In the genomic region with DNA sequence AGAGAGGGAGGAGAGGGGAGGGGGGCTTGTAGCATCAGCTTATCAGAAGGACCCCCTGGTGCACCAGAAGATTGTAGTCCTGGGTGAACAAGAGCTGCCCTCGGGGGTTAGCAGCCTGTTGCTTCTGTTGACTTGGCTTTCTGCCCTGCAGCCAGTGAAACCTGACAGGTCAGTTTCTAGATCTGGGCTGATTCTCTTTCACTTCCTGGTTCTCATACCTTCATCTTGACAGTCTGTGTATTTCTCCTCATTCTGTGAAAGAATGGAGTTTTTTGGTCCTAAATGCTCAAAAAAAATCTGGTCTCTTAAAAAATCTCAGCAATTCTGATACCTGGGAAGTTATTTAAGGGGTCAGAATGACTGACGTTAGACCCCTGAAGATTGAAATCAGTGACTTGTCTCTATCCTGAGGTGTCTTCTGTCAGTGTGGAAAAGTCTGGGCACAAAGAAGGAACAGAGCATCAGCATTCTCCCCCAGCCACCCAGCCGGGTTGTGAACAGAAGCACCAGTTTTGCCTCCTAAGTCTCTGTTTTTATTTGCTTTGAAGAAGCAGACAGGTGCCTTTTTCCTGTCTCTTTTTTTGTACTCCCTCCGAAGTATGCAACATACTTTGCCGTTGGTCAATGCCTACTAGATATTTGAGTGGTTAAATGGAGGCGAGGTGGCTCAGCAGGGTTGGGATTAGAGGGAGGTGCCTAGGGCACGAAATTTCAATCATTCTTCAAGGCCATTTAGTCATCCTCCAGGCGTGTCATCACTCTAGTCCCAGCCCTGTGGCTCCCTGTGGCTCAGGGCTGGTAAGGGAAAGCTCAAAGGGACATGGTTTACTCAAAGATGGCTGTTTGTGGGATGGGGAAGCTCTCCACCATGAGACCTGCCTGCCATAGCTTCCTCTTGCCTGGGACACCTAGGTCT, we compare ENCODE assay signal across 8 cellular contexts. TPM values are rescaled to one million over a fixed set of nuclear protein-coding genes. Genes with fewer than 3 reads are reported as not detected.
A peak's percentile ranks its signal among the peaks of the same experiment; 100 is the strongest.
DNase-seq lines count a peak whose midpoint lies in the region; ATAC-seq and TF ChIP-seq lines count a peak whose summit lies in the region.

No MANE protein-coding gene starts in this region.

- CTCF ChIA-PET in GM10248 (lab: Yijun Ruan, JAX): interaction anchor here (0.7 to 2.2 kb wide), 7 partner anchors 7 to 151 kb away, joined by 3 to 10 read pairs (median 4); no protein-coding TSS in a partner anchor

- no peaks in the 10 kb centered on the region for H3K27me3 ChIP-seq in brain microvascular endothelial cell (replicated peaks)

- ATAC-seq in GM21515 (IDR thresholded peaks at IDR 0.05; ENCODE audit: unreplicated experiment): peak; percentile 59

- H3K9ac ChIP-seq in SK-N-MC (ENCODE audit: insufficient read length): no peak overlapping the region

- in situ Hi-C loops in brain microvascular endothelial cell (cut with HindIII; ENCODE audit: low pct_ligation_motif_present, low sequenced_read_pairs): no loop called here

- peaks cover 19% of the 10 kb centered on the region for H3K4me1 ChIP-seq in mesodermal cell (ENCODE audit: control insufficient read depth, insufficient read depth, low read length, poor library complexity, severe bottlenecking)

- 56 to 68% methylated on average over 4 to 5 of the region's 8 CpGs for WGBS in mesodermal cell (ENCODE audit: insufficient coverage in 2 of 2), 2 experiments

- no peaks in the 10 kb centered on the region for H3K9me3 ChIP-seq in SK-N-MC (ENCODE audit: low read depth, low read length)
- no peaks in the 10 kb centered on the region for H3K9me3 ChIP-seq in mesodermal cell (ENCODE audit: control insufficient read depth, low read length)

- POLR2A ChIA-PET in GM10248 (lab: Yijun Ruan, JAX): no interaction called here

- TF ChIP-seq CTCF in GM10248 (IDR thresholded peaks at IDR 0.05; ENCODE audit: control extremely low read depth, extremely low read depth, low read depth, missing control alignments) (no peak), brain microvascular endothelial cell (IDR thresholded peaks at IDR 0.05; ENCODE audit: low read depth, low read length, missing control alignments) (no peak)

- H3K4me3 ChIP-seq in SK-N-MC: peak overlapping the region; percentile 25
- no peak overlapping the region for H3K4me3 ChIP-seq in mesodermal cell (ENCODE audit: extremely low read depth, insufficient read depth, low read length, poor library complexity, severe bottlenecking)
- no peak overlapping the region for H3K4me3 ChIP-seq in brain microvascular endothelial cell (ENCODE audit: low read depth, low read length)

- DNase-seq in GM10248 (ENCODE audit: extremely low spot score): peak; percentile 71
- peak; percentile 86 for DNase-seq in HT-29 (ENCODE audit: low spot score)
- no peak for DNase-seq in SK-N-MC (ENCODE audit: low read depth, low spot score)
- DNase-seq in brain microvascular endothelial cell: no peak
- DNase-seq in activated CD4-positive, alpha-beta T cell treated with anti-CD3 and anti-CD28 coated beads for 4 hours: no peak
- DNase-seq in effector CD4-positive, alpha-beta T cell: no peak

- H3K36me3 ChIP-seq in SK-N-MC (ENCODE audit: insufficient read depth, low read length) (no peaks in the 10 kb centered on the region), mesodermal cell (ENCODE audit: control insufficient read depth, insufficient read depth, low read length) (no peaks in the 10 kb centered on the region), brain microvascular endothelial cell (replicated peaks) (no peaks in the 10 kb centered on the region)

- H3K27ac ChIP-seq in SK-N-MC: peak overlapping the region; percentile 58
- peak overlapping the region; percentile 75 for H3K27ac ChIP-seq in mesodermal cell (ENCODE audit: low read depth, low read length, severe bottlenecking)
- H3K27ac ChIP-seq in brain microvascular endothelial cell: no peak overlapping the region

RNA-seq across cellular contexts. Expression of gene TTC9, which starts 24.0 kb away (rescaled TPM):
- 0.08 and 0.18 TPM in 2 replicates for total RNA-seq in HT-29 (2014; rRNA removed; shearing (Covaris generic))
- polyA plus RNA-seq in mesodermal cell (2013, experiment 1 of 2): 4.6 TPM
- polyA plus RNA-seq in mesodermal cell (2013, experiment 2 of 2): 2.9 TPM

Comparison
In these comparisons a context has a peak if more than half of its experiments do, and no peak if none do; other contexts are left out.
1. DNase-seq: peak in GM10248 (single experiment) and HT-29 (single experiment); none in SK-N-MC (single experiment), brain microvascular endothelial cell (single experiment), activated CD4-positive, alpha-beta T cell treated with anti-CD3 and anti-CD28 coated beads for 4 hours (0 of 2) and effector CD4-positive, alpha-beta T cell (single experiment).